In the genomic region with DNA sequence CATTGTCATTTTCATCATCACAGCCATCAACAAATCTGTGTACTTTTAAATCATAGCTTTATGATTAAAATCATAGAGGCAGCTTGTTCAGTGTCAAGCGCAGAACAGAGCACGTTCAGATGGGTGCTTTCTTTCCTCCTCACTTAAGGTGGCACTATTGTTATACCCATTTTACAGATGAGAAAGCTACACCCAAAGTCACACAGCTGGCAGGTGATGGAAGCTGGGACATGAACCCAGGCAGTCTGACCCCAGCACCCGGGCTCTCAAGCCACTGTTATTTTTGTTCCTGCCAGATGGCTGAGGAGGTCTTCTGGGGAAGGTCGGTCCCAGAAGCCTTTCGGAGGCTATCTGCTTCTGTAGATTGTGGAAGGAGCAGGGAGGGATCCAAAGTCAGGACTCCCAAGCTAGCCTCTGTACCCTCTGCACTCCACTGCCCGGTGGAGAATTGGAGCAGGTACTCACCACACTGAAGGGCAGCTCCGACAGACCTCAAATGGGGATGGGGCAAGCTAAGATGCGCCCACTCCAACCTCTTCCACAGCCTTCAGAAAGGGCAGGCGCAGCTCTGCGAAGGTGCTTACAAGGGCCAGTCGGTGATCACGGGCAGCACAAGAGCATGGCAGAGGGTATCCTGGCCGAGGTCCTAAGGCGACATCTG, we compare ENCODE assay signal across 1 cellular context.
TF ChIP-seq lines count a peak whose summit lies in the region.

No MANE protein-coding gene starts in this region.

TF ChIP-seq in H1, 55 proteins besides CTCF, POLR2A, EP300 and RAD21:
- TF ChIP-seq KDM1A (IDR thresholded peaks at IDR 0.05; ENCODE audit: borderline replicate concordance, low read length) (peak; percentile 69; the same call in 1 of the 2 replicates), EZH2 (IDR thresholded peaks at IDR 0.05; ENCODE audit: low read depth, low read length, severe bottlenecking) (no peak), CBX8 (IDR thresholded peaks at IDR 0.05; ENCODE audit: borderline replicate concordance, low read depth, low read length) (no peak), SAP30 (IDR thresholded peaks at IDR 0.05; ENCODE audit: insufficient read depth, insufficient replicate concordance, low read length) (no peak), BCL11A (IDR thresholded peaks at IDR 0.05; ENCODE audit: low read depth in 2 of 2, low read length in 2 of 2) (no peak), KDM4A (IDR thresholded peaks at IDR 0.05; ENCODE audit: low read depth, low read length, severe bottlenecking) (no peak), HDAC2 (IDR thresholded peaks at IDR 0.05; ENCODE audit: borderline replicate concordance in 1 of 2, low read depth in 2 of 2, low read length in 2 of 2) (0 out of 4 replicates have a peak, but pooled peaks of 1 of the 2 experiments have one; percentile 15), MAX (IDR thresholded peaks at IDR 0.05) (peak; percentile 77), BACH1 (IDR thresholded peaks at IDR 0.05; ENCODE audit: low read length) (no peak), TCF12 (IDR thresholded peaks at IDR 0.05; ENCODE audit: low read depth, low read length) (no peak)
